ENCODE assay signal across 9 cellular contexts in genomic region chr2:218717262-218717661, GRCh38. TPM values are rescaled to one million over a fixed set of nuclear protein-coding genes. Genes with fewer than 3 reads are reported as not detected.
DNase-seq lines count a peak whose midpoint lies in the region; TF ChIP-seq lines count a peak whose summit lies in the region.
"Had no signal": no experiment of that assay in that cellular context is flagged by ENCODE, and none has a peak within 500 bp of the region (broad histone marks: within the 10 kb centered on the region; RNA-seq: fewer than 3 reads in every experiment).

No MANE protein-coding gene starts in this region.

- H3K4me1 Mint-ChIP-seq in endothelial cell (ENCODE audit: unreplicated experiment), result peaks cover 9% of the 10 kb centered on the region

- H3K4me3 ChIP-seq in skin epidermis, result no peak overlapping the region
- H3K4me3 ChIP-seq: gastroesophageal sphincter had no signal

- no peaks in the 10 kb centered on the region for H3K9me3 Mint-ChIP-seq in endothelial cell (ENCODE audit: unreplicated experiment)

- H3K27me3 Mint-ChIP-seq in endothelial cell (ENCODE audit: unreplicated experiment), result peaks cover under 1% of the 10 kb centered on the region

- DNase-seq in NCI-H2196 (lab: John Stamatoyannopoulos, UW; ENCODE audit: unreplicated experiment) (peak; percentile 33), endothelial cell (ENCODE audit: low spot score) (no peak), NCI-H774 (lab: John Stamatoyannopoulos, UW) (no peak), germinal center (ENCODE audit: low spot score) (no peak)
- no peak for DNase-seq in NK-92 treated with Interleukin-12 subunit alpha and Interleukin-12 subunit beta, amount 100 ng/mL, for 24 hours (lab: John Stamatoyannopoulos, UW)
- DNase-seq: NCI-H1092; stimulated activated CD4-positive, alpha-beta T cell treated with anti-CD3 and anti-CD28 coated beads, Interleukin-4, amount 100 ng/mL, for 24 hours had no signal

- H3K27ac Mint-ChIP-seq in endothelial cell (ENCODE audit: unreplicated experiment), result peak overlapping the region; percentile 49

- no peak overlapping the region for H3K4me3 Mint-ChIP-seq in endothelial cell (ENCODE audit: unreplicated experiment)

- H3K36me3 Mint-ChIP-seq in endothelial cell (ENCODE audit: low read depth, unreplicated experiment), result peaks cover 11% of the 10 kb centered on the region

- TF ChIP-seq CTCF in endothelial cell (IDR thresholded peaks at IDR 0.05; ENCODE audit: unreplicated experiment), result no peak

- H3K27ac ChIP-seq in skin epidermis, result peak overlapping the region in 14 of 21 experiments; percentile 6 to 68 (median 48)
- H3K27ac ChIP-seq: gastroesophageal sphincter had no signal

RNA-seq across cellular contexts. Expression of gene TTLL4, which starts 6.6 kb away (rescaled TPM):
- total RNA-seq in endothelial cell (ENCODE audit: unreplicated experiment), result 47.3 TPM

RNA-seq across cellular contexts. Expression of gene STK36, which starts 45.4 kb away (rescaled TPM):
- total RNA-seq in endothelial cell (ENCODE audit: unreplicated experiment), result 75.1 TPM

RNA-seq across cellular contexts. Expression of gene RNF25, which starts 45.5 kb away (rescaled TPM):
- total RNA-seq in endothelial cell (ENCODE audit: unreplicated experiment), result 41.7 TPM

RNA-seq across cellular contexts. Expression of gene BCS1L, which starts 57.8 kb away (rescaled TPM):
- 39.0 TPM for total RNA-seq in endothelial cell (ENCODE audit: unreplicated experiment)

RNA-seq across cellular contexts. Expression of gene ZNF142, which starts 57.8 kb away (rescaled TPM):
- 26.6 TPM for total RNA-seq in endothelial cell (ENCODE audit: unreplicated experiment)
